ENCODE assay signal across 8 cellular contexts in the genomic region with DNA sequence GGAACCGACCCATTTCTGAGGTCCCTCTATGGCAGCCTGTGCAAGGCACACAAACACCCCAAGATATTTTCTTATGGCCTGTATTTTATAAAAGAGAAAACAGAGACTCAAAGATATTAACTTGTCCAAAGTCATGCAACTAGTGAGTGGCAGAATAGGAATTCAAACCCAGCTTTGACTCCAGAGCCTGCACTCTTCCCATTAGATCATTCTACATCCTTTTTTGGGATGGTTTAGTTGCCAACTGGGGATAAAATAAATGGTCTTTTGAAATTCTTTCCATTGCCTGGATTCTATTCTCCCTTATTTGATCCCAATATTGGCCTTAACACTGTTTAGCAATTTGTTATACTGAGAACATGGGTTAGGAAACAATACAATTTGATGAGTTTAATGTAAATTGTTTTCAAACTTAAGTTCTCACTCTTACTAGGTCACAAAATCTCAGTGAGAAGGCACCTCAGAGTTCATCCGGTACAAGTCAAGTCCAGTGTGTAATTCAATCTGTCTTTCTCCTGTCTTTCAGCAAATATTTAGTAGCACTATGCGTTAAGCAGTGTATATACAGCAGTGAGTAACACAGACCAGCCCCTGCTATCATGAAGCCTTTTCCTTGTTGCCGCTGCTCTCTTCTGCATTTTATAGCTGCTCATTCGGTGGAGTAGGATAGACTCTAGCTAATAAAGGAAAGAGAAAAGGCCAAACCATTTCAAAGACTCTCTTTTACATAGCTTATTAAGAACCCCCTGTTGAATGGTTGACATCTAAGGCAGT.
DNase-seq lines count a peak whose midpoint lies in the region; ATAC-seq, FAIRE-seq and TF ChIP-seq lines count a peak whose summit lies in the region.

No MANE protein-coding gene starts in this region.

- H3K27ac ChIP-seq in HUES48 (ENCODE audit: low read depth, low read length) (peak overlapping the region; percentile 21), subcutaneous abdominal adipose tissue (ENCODE audit: low read depth, low read length) (peak overlapping the region; percentile 71)

- no peaks in the 10 kb centered on the region for H3K36me3 Mint-ChIP-seq in MCF 10A (ENCODE audit: insufficient read depth, unreplicated experiment)

- H3K27ac Mint-ChIP-seq in MCF 10A (ENCODE audit: low read depth, unreplicated experiment), result peak overlapping the region; percentile 85

- no peaks in the 10 kb centered on the region for H3K27me3 Mint-ChIP-seq in MCF 10A (ENCODE audit: insufficient read depth, unreplicated experiment)

- POLR2A ChIA-PET in MCF 10A (lab: Yijun Ruan, JAX), result interaction anchor here (1.4 kb wide), 1 partner anchor 114 kb away, joined by 4 read pairs; no protein-coding TSS in a partner anchor

- no peaks in the 10 kb centered on the region for H3K27me3 ChIP-seq in HUES48 (ENCODE audit: control insufficient read depth, insufficient read depth, low read length)
- no peaks in the 10 kb centered on the region for H3K27me3 ChIP-seq in subcutaneous abdominal adipose tissue (ENCODE audit: control insufficient read depth in 5 of 5, insufficient read depth in 4 of 5, low read length in 5 of 5)

- ATAC-seq in left colon (peak; percentile 94), HG03135 (IDR thresholded peaks at IDR 0.05; ENCODE audit: unreplicated experiment) (no peak)

- FAIRE-seq in GM12891 (lab: Jason Lieb, UNC), result no peak

- peaks cover 13% of the 10 kb centered on the region for H3K4me1 Mint-ChIP-seq in MCF 10A (ENCODE audit: insufficient read depth, unreplicated experiment)

- intact Hi-C loops in MCF 10A (cut with micrococcal nuclease) (loop anchor here (2.0 kb wide), 1 partner anchor 26 kb away; no protein-coding TSS in a partner anchor), left colon (cut with DNase I, micrococcal nuclease) (loop anchor here in 1 of 2 donors (10.0 kb wide), 1 partner anchor 172 kb away; no protein-coding TSS in a partner anchor)

- no peaks in the 10 kb centered on the region for H3K36me3 ChIP-seq in HUES48 (ENCODE audit: control insufficient read depth, insufficient read depth, low read length)
- H3K36me3 ChIP-seq in subcutaneous abdominal adipose tissue (ENCODE audit: control insufficient read depth in 5 of 5, insufficient read depth in 5 of 5, low read length in 5 of 5), result no peaks in the 10 kb centered on the region

- CTCF ChIA-PET in MCF 10A (lab: Yijun Ruan, JAX), result no interaction called here

- H3K4me3 ChIP-seq in HUES48 (ENCODE audit: low read depth, low read length), result no peak overlapping the region
- peak overlapping the region in 3 of 5 donors; percentile 47 to 65 (median 64) for H3K4me3 ChIP-seq in subcutaneous abdominal adipose tissue (ENCODE audit: low read depth in 1 of 5, low read length in 5 of 5)

- H3K9me3 Mint-ChIP-seq in MCF 10A (ENCODE audit: unreplicated experiment), result no peaks in the 10 kb centered on the region

- H3K9me3 ChIP-seq in HUES48 (ENCODE audit: control insufficient read depth, insufficient read depth, low read length) (no peaks in the 10 kb centered on the region), subcutaneous abdominal adipose tissue (ENCODE audit: control insufficient read depth in 5 of 5, low read length in 5 of 5) (no peaks in the 10 kb centered on the region)

- TF ChIP-seq CTCF in MCF 10A (IDR thresholded peaks at IDR 0.05; ENCODE audit: unreplicated experiment), result no peak

- no peak for DNase-seq in MCF 10A (ENCODE audit: unreplicated experiment)
- no peak for DNase-seq in left colon
- DNase-seq in NCI-H2171 (lab: John Stamatoyannopoulos, UW), result no peak
- no peak for DNase-seq in stimulated activated CD4-positive, alpha-beta T cell treated with anti-CD3 and anti-CD28 coated beads, Interleukin-4, amount 100 ng/mL, for 1 hour
- no peak for DNase-seq in GM12891 (ENCODE audit: insufficient read length, low spot score)

- H3K9ac ChIP-seq in HUES48 (ENCODE audit: low read depth, low read length), result no peak overlapping the region
- H3K9ac ChIP-seq in subcutaneous abdominal adipose tissue (ENCODE audit: low read length in 5 of 5), result no peak overlapping the region

- peak overlapping the region; percentile 65 for H3K4me3 Mint-ChIP-seq in MCF 10A (ENCODE audit: unreplicated experiment)

- H3K4me1 ChIP-seq in HUES48 (ENCODE audit: control insufficient read depth, insufficient read depth, low read length), result peaks cover 5% of the 10 kb centered on the region; the same call in 1 of the 2 replicates
- peaks cover 0 to 4% (median 2%) of the 10 kb centered on the region in 5 donors for H3K4me1 ChIP-seq in subcutaneous abdominal adipose tissue (ENCODE audit: control insufficient read depth in 5 of 5, insufficient read depth in 5 of 5, low read length in 5 of 5)

- no TSS peak for BruUV-seq in MCF 10A (replicated peaks; lab: Mats Ljungman, UMichigan)

- no peak for TF ChIP-seq POLR2A in GM12891 (IDR thresholded peaks at IDR 0.05; ENCODE audit: low read depth, low read length)

TF ChIP-seq in GM12891, 5 proteins besides CTCF, POLR2A, EP300 and RAD21:
- TF ChIP-seq SPI1 (IDR thresholded peaks at IDR 0.05; ENCODE audit: low read depth, low read length) (no peak), POU2F2 (IDR thresholded peaks at IDR 0.05; ENCODE audit: low read depth, low read length) (no peak), TAF1 (IDR thresholded peaks at IDR 0.05; ENCODE audit: low read depth, low read length) (no peak), POLR2AphosphoS5 (IDR thresholded peaks at IDR 0.05; ENCODE audit: low read depth, low read length) (no peak), PAX5 (IDR thresholded peaks at IDR 0.05; ENCODE audit: insufficient read depth, low read length, severe bottlenecking) (no peak)
